ENCODE assay signal across 10 cellular contexts in the genomic region with DNA sequence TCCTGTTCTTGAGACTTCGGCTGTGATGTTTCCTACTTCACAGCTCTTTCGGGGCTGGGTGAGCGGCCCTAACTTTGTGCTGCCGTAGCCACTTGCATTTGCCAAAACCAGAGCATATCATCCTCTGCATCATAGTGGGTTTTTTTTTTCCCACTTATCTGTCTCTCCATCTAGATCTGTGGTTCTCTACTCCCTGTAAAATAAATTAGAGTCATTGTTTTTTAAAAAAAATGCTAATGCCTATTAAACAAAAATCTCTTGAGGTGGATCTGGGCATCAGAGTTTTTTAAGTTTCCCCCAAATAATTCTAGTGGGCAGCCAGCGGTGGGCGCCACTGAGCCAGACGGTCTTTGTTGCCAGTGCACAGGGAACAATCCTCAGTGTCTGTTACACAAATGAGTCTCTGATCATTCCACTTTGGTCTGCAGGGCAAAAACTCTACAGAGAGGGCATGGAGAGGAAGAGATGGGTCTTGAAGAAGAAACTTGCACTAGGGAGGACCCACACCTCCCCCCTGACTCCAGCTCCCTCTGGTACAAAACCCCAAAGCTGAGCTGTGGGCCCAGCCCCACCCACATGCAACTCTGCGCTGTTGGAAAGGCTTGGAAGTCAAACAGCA.
A peak's percentile ranks its signal among the peaks of the same experiment; 100 is the strongest.
DNase-seq lines count a peak whose midpoint lies in the region; ATAC-seq, FAIRE-seq and TF ChIP-seq lines count a peak whose summit lies in the region.
"Had no signal": no experiment of that assay in that cellular context is flagged by ENCODE, and none has a peak within 500 bp of the region (broad histone marks: within the 10 kb centered on the region; RNA-seq: fewer than 3 reads in every experiment).

No MANE protein-coding gene starts in this region.

- no peak for FAIRE-seq in HepG2 (lab: Jason Lieb, UNC)
- FAIRE-seq: islet of Langerhans had no signal

- H3K4me1 ChIP-seq in liver (ENCODE audit: control insufficient read depth in 4 of 4, insufficient read depth in 4 of 4, low read length in 3 of 4) = no peaks in the 10 kb centered on the region
- no peaks in the 10 kb centered on the region for H3K4me1 ChIP-seq in HepG2 (ENCODE audit: insufficient read depth, low read length)
- peaks cover 10% of the 10 kb centered on the region for H3K4me1 ChIP-seq in fibroblast of lung (ENCODE audit: control insufficient read depth, extremely low read depth, insufficient read depth, low read length)

- TF ChIP-seq EP300 in HepG2 (IDR thresholded peaks at IDR 0.05; ENCODE audit: low read depth in 2 of 2, low read length in 2 of 2) (no peak), HepG2 (CRISPR knock-in tag; IDR thresholded peaks at IDR 0.05; ENCODE audit: borderline replicate concordance) (no peak)

- no peaks in the 10 kb centered on the region for H3K9me3 ChIP-seq in liver (ENCODE audit: control insufficient read depth in 4 of 4, low read length in 3 of 4)
- H3K9me3 ChIP-seq in HepG2 (ENCODE audit: low read length) = no peaks in the 10 kb centered on the region
- H3K9me3 ChIP-seq in fibroblast of lung (ENCODE audit: control insufficient read depth, insufficient read depth, low read depth, low read length) = no peaks in the 10 kb centered on the region
- H3K9me3 ChIP-seq: thoracic aorta had no signal

- ATAC-seq in HepG2 (no peak), GM19463 (IDR thresholded peaks at IDR 0.05; ENCODE audit: unreplicated experiment) (no peak)

- H3K36me3 ChIP-seq in liver (ENCODE audit: control insufficient read depth in 4 of 4, insufficient read depth in 3 of 4, low read depth in 1 of 4, low read length in 3 of 4) (no peaks in the 10 kb centered on the region), HepG2 (replicated peaks in 1 of 2; ENCODE audit: control insufficient read depth in 1 of 2, insufficient read depth in 2 of 2, low read length in 2 of 2) (no peaks in the 10 kb centered on the region), fibroblast of lung (ENCODE audit: control insufficient read depth, insufficient read depth, low read length) (no peaks in the 10 kb centered on the region)
- H3K36me3 ChIP-seq: thoracic aorta had no signal

- intact Hi-C loops in HepG2 (cut with micrococcal nuclease; ENCODE audit: unreplicated experiment) = no loop called here

- H4K20me1 ChIP-seq in HepG2 (ENCODE audit: insufficient read depth, low read length) = no peaks in the 10 kb centered on the region
- no peaks in the 10 kb centered on the region for H4K20me1 ChIP-seq in fibroblast of lung (ENCODE audit: control insufficient read depth, extremely low read depth, insufficient read depth, low read length)

- POLR2A ChIA-PET in HepG2 (lab: Yijun Ruan, JAX) = no interaction called here

- H3K79me2 ChIP-seq in HepG2 (ENCODE audit: insufficient read depth, low read length) (no peaks in the 10 kb centered on the region), fibroblast of lung (ENCODE audit: control insufficient read depth, insufficient read depth, low read length) (no peaks in the 10 kb centered on the region)

- no peak for TF ChIP-seq POLR2A in HepG2 (IDR thresholded peaks at IDR 0.05; ENCODE audit: insufficient read depth in 1 of 2, low read depth in 2 of 2, low read length in 2 of 2)

- H3K4me3 ChIP-seq in liver (ENCODE audit: low read depth in 1 of 3, low read length in 3 of 3) = no peak overlapping the region
- no peak overlapping the region for H3K4me3 ChIP-seq in HepG2 (replicated peaks in 1 of 3; ENCODE audit: insufficient read depth in 1 of 3, low read depth in 2 of 3, low read length in 3 of 3)
- H3K4me3 ChIP-seq in fibroblast of lung (replicated peaks in 1 of 4; ENCODE audit: control extremely low read depth in 1 of 4, insufficient read depth in 1 of 4, low read depth in 3 of 4, low read length in 4 of 4) = no peak overlapping the region
- H3K4me3 ChIP-seq: thoracic aorta had no signal

- no peak for TF ChIP-seq RAD21 in liver (IDR thresholded peaks at IDR 0.05)
- TF ChIP-seq RAD21 in HepG2 (CRISPR knock-in tag; IDR thresholded peaks at IDR 0.05) = no peak

- CTCF ChIA-PET in HepG2 (lab: Yijun Ruan, JAX; ENCODE audit: low intra/inter-chr PET ratio, low total read pairs) = no interaction called here

- in situ Hi-C loops in HepG2 (cut with HindIII; ENCODE audit: extremely low pct_ligation_motif_present, low pct_unique_long_range_greater_than_20kb) = no loop called here

- 77% methylated on average over 8 of the region's 8 CpGs for WGBS in liver
- WGBS in HepG2 (ENCODE audit: low lambda C conversion rate) = 38% methylated on average over 8 of the region's 8 CpGs

- H2AFZ ChIP-seq in HepG2 (ENCODE audit: low read length) (no peak overlapping the region), fibroblast of lung (ENCODE audit: low read length) (no peak overlapping the region)

- DNase-seq in HepG2 (ENCODE audit: low spot score) = no peak
- DNase-seq in fibroblast of lung (ENCODE audit: low read depth in 2 of 2) = peak in 1 of 2 donors; percentile 47
- no peak for DNase-seq in GM19238 (ENCODE audit: insufficient read length, low spot score)
- DNase-seq in NK-92 (lab: John Stamatoyannopoulos, UW; ENCODE audit: unreplicated experiment) = no peak
- DNase-seq in NCI-H774 (lab: John Stamatoyannopoulos, UW) = no peak

- no peaks in the 10 kb centered on the region for H3K27me3 ChIP-seq in liver (ENCODE audit: control insufficient read depth in 4 of 4, insufficient read depth in 4 of 4, low read length in 3 of 4)
- H3K27me3 ChIP-seq in HepG2 (ENCODE audit: control insufficient read depth in 1 of 2, insufficient read depth in 2 of 2, low read length in 2 of 2) = peaks cover 4 to 28% of the 10 kb centered on the region in 2 experiments; a peak in 3 of 5 replicates
- no peaks in the 10 kb centered on the region for H3K27me3 ChIP-seq in fibroblast of lung (ENCODE audit: control insufficient read depth, insufficient read depth, low read length)

- H3K9ac ChIP-seq in liver (ENCODE audit: low read depth in 1 of 2, low read length in 2 of 2) = no peak overlapping the region
- no peak overlapping the region for H3K9ac ChIP-seq in HepG2 (ENCODE audit: insufficient read depth, low read depth, low read length)
- H3K9ac ChIP-seq in fibroblast of lung (ENCODE audit: insufficient read depth, low read length) = no peak overlapping the region

- no peak overlapping the region for H3K27ac ChIP-seq in liver (ENCODE audit: low read depth in 1 of 2, low read length in 2 of 2)
- H3K27ac ChIP-seq in HepG2 (ENCODE audit: extremely low read length, insufficient read depth, low read length) = no peak overlapping the region
- no peak overlapping the region for H3K27ac ChIP-seq in VCaP
- H3K27ac ChIP-seq in fibroblast of lung (ENCODE audit: insufficient read depth, low read length) = no peak overlapping the region
- H3K27ac ChIP-seq: thoracic aorta had no signal

- BruUV-seq in HepG2 (replicated peaks; lab: Mats Ljungman, UMichigan) = no TSS peak

- TF ChIP-seq CTCF in liver (IDR thresholded peaks at IDR 0.05; ENCODE audit: low read depth, low read length, missing input control) (peak; percentile 7), HepG2 (CRISPR knock-in tag; IDR thresholded peaks at IDR 0.05) (no peak), VCaP (conservative IDR thresholded peaks at IDR 0.05) (peak; percentile 8; the same call in 1 of the 2 replicates), fibroblast of lung (conservative IDR thresholded peaks at IDR 0.05 in 1 of 2, IDR thresholded peaks at IDR 0.05 in 1 of 2; ENCODE audit: low read depth in 1 of 2, low read length in 2 of 2) (peak; percentile 5 to 21)

- no peak overlapping the region for H3K4me2 ChIP-seq in HepG2 (ENCODE audit: low read depth, low read length)
- no peak overlapping the region for H3K4me2 ChIP-seq in fibroblast of lung (ENCODE audit: extremely low read depth, insufficient read depth, low read length)

TF ChIP-seq in liver, 16 proteins besides CTCF, POLR2A, EP300 and RAD21 (continues in another document):
- no peak for TF ChIP-seq YY1 (IDR thresholded peaks at IDR 0.05)
- TF ChIP-seq EGR1 (IDR thresholded peaks at IDR 0.05; ENCODE audit: low read depth in 2 of 2) = no peak
- no peak for TF ChIP-seq GABPA (IDR thresholded peaks at IDR 0.05 in 1 of 2, conservative IDR thresholded peaks at IDR 0.05 in 1 of 2)
- TF ChIP-seq RXRA (IDR thresholded peaks at IDR 0.05) = no peak
- no peak for TF ChIP-seq JUND (IDR thresholded peaks at IDR 0.05)
- no peak for TF ChIP-seq HNF4A (conservative IDR thresholded peaks at IDR 0.05)
- no peak for TF ChIP-seq TAF1 (conservative IDR thresholded peaks at IDR 0.05)
- no peak for TF ChIP-seq NR2F2 (IDR thresholded peaks at IDR 0.05)

TF ChIP-seq in HepG2, 621 proteins besides CTCF, POLR2A, EP300 and RAD21 (continues in another document):
- TF ChIP-seq, protein P1, sequence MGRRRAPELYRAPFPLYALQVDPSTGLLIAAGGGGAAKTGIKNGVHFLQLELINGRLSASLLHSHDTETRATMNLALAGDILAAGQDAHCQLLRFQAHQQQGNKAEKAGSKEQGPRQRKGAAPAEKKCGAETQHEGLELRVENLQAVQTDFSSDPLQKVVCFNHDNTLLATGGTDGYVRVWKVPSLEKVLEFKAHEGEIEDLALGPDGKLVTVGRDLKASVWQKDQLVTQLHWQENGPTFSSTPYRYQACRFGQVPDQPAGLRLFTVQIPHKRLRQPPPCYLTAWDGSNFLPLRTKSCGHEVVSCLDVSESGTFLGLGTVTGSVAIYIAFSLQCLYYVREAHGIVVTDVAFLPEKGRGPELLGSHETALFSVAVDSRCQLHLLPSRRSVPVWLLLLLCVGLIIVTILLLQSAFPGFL (CRISPR knock-in tag; IDR thresholded peaks at IDR 0.05) = no peak
- TF ChIP-seq TBX3 (IDR thresholded peaks at IDR 0.05; ENCODE audit: borderline replicate concordance) (no peak), WIZ (CRISPR knock-in tag; IDR thresholded peaks at IDR 0.05) (no peak), THAP11 (CRISPR knock-in tag; IDR thresholded peaks at IDR 0.05) (no peak), ELF1 (CRISPR knock-in tag; IDR thresholded peaks at IDR 0.05) (no peak), ZNF451 (CRISPR knock-in tag; IDR thresholded peaks at IDR 0.05) (no peak), HNRNPUL1 (IDR thresholded peaks at IDR 0.05; ENCODE audit: low read depth, low read length) (no peak), MBNL3 (CRISPR knock-in tag; conservative IDR thresholded peaks at IDR 0.05) (no peak), ZBTB38 (CRISPR knock-in tag; IDR thresholded peaks at IDR 0.05) (no peak), ZNF468 (CRISPR knock-in tag; IDR thresholded peaks at IDR 0.05) (no peak)
- TF ChIP-seq, protein P2, sequence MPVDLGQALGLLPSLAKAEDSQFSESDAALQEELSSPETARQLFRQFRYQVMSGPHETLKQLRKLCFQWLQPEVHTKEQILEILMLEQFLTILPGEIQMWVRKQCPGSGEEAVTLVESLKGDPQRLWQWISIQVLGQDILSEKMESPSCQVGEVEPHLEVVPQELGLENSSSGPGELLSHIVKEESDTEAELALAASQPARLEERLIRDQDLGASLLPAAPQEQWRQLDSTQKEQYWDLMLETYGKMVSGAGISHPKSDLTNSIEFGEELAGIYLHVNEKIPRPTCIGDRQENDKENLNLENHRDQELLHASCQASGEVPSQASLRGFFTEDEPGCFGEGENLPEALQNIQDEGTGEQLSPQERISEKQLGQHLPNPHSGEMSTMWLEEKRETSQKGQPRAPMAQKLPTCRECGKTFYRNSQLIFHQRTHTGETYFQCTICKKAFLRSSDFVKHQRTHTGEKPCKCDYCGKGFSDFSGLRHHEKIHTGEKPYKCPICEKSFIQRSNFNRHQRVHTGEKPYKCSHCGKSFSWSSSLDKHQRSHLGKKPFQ (CRISPR knock-in tag; IDR thresholded peaks at IDR 0.05; ENCODE audit: insufficient replicate concordance) = no peak
